8 cellular contexts compared by ENCODE assay signal in genomic region chr6:157989541-157990289, GRCh38. TPM values are rescaled to one million over a fixed set of nuclear protein-coding genes. Genes with fewer than 3 reads are reported as not detected.
DNase-seq lines count a peak whose midpoint lies in the region; ATAC-seq and TF ChIP-seq lines count a peak whose summit lies in the region.

No MANE protein-coding gene starts in this region.

- peaks cover 80% of the 10 kb centered on the region for H3K79me2 ChIP-seq in MM.1S (ENCODE audit: low read length)

- H3F3A ChIP-seq in MM.1S (ENCODE audit: insufficient read depth, low read length) = no peaks in the 10 kb centered on the region

- H3K27me3 Mint-ChIP-seq in natural killer cell (ENCODE audit: low read depth in 2 of 2) = no peaks in the 10 kb centered on the region

- H4K20me1 ChIP-seq in MM.1S (ENCODE audit: insufficient read depth, low read length) = no peaks in the 10 kb centered on the region

- peak; percentile 42 for DNase-seq in stimulated activated CD4-positive, alpha-beta T cell treated with anti-CD3 and anti-CD28 coated beads, Interleukin-15, amount 100 ng/mL, for 24 hours
- DNase-seq in stimulated activated CD4-positive, alpha-beta T cell treated with anti-CD3 and anti-CD28 coated beads, Interleukin-2, amount 100 ng/mL, for 48 hours = no peak
- DNase-seq in Peyer's patch (peak in 2 of 3 donors; percentile 81 to 88), natural killer cell (no peak), MM.1S (no peak)

- H3K27ac ChIP-seq in Peyer's patch = peak overlapping the region in 2 of 4 donors; percentile 33 to 53
- H3K27ac ChIP-seq in MM.1S (ENCODE audit: low read length) = no peak overlapping the region

- H3K27me3 ChIP-seq in Peyer's patch (no peaks in the 10 kb centered on the region), endocrine pancreas (ENCODE audit: control insufficient read depth, insufficient read depth, low read length) (no peaks in the 10 kb centered on the region), MM.1S (replicated peaks; ENCODE audit: insufficient read depth, low read length) (no peaks in the 10 kb centered on the region)

- no peak for TF ChIP-seq POLR2A in Peyer's patch (IDR thresholded peaks at IDR 0.05)

- no peaks in the 10 kb centered on the region for H3K36me3 Mint-ChIP-seq in natural killer cell

- H3K27ac Mint-ChIP-seq in natural killer cell = peak overlapping the region; percentile 84 to 85

- H3K4me3 ChIP-seq in Peyer's patch = no peak overlapping the region
- no peak overlapping the region for H3K4me3 ChIP-seq in endocrine pancreas (ENCODE audit: control insufficient read depth, insufficient read depth, low read length)
- H3K4me3 ChIP-seq in MM.1S (ENCODE audit: low read length) = no peak overlapping the region

- peaks cover 51 to 57% of the 10 kb centered on the region in 2 donors for H3K4me1 Mint-ChIP-seq in natural killer cell

- TF ChIP-seq CTCF in Peyer's patch (IDR thresholded peaks at IDR 0.05) = no peak
- TF ChIP-seq CTCF in natural killer cell (IDR thresholded peaks at IDR 0.05) = no peak
- TF ChIP-seq CTCF in MM.1S (IDR thresholded peaks at IDR 0.05; ENCODE audit: low read length) = no peak

- no peak overlapping the region for H3K4me2 ChIP-seq in MM.1S (ENCODE audit: low read depth, low read length)

- H3K9me3 Mint-ChIP-seq in natural killer cell = no peaks in the 10 kb centered on the region

- H2AFZ ChIP-seq in MM.1S (ENCODE audit: low read length) = no peak overlapping the region

- H3K4me3 Mint-ChIP-seq in natural killer cell = peak overlapping the region; percentile 87

- intact Hi-C loops in natural killer cell (cut with micrococcal nuclease) = loop anchor here (2.0 kb wide), 1 partner anchor 15 kb away; no protein-coding TSS in a partner anchor

- no peaks in the 10 kb centered on the region for H3K36me3 ChIP-seq in Peyer's patch
- H3K36me3 ChIP-seq in endocrine pancreas (ENCODE audit: control insufficient read depth, insufficient read depth, low read length) = no peaks in the 10 kb centered on the region
- H3K36me3 ChIP-seq in MM.1S (replicated peaks; ENCODE audit: insufficient read depth, low read length) = no peaks in the 10 kb centered on the region

- ATAC-seq in natural killer cell = no peak
- no peak for ATAC-seq in GM21526 (IDR thresholded peaks at IDR 0.05; ENCODE audit: low FRiP score, unreplicated experiment)
- ATAC-seq in GM21737 (IDR thresholded peaks at IDR 0.05; ENCODE audit: unreplicated experiment) = no peak

- H3K9me3 ChIP-seq in Peyer's patch (no peaks in the 10 kb centered on the region), endocrine pancreas (ENCODE audit: control insufficient read depth, low read length) (no peaks in the 10 kb centered on the region), MM.1S (replicated peaks; ENCODE audit: insufficient read depth, low read length) (no peaks in the 10 kb centered on the region)

- H3K9me2 ChIP-seq in MM.1S (replicated peaks; ENCODE audit: insufficient read depth, low read length) = no peaks in the 10 kb centered on the region

- peaks cover 8 to 31% (median 10%) of the 10 kb centered on the region in 4 donors for H3K4me1 ChIP-seq in Peyer's patch
- no peaks in the 10 kb centered on the region for H3K4me1 ChIP-seq in endocrine pancreas (ENCODE audit: control insufficient read depth, insufficient read depth, low read length)
- no peaks in the 10 kb centered on the region for H3K4me1 ChIP-seq in MM.1S (ENCODE audit: low read length)

- H3K9ac ChIP-seq in endocrine pancreas (ENCODE audit: control insufficient read depth, insufficient read depth, low read length) (peak overlapping the region; percentile 10), MM.1S (ENCODE audit: low read length) (no peak overlapping the region)

RNA-seq across cellular contexts. Expression of gene SYNJ2, which starts 8.1 kb away (rescaled TPM):
- total RNA-seq in Peyer's patch = 10 to 100 TPM; 26.8 to 47.2 (median 34.0) TPM
- 10 to 100 TPM; 24.4 to 47.0 (median 28.0) TPM for total RNA-seq in natural killer cell

Comparison
In these comparisons a context has a peak if more than half of its experiments do, and no peak if none do; other contexts are left out.
1. DNase-seq: peak in stimulated activated CD4-positive, alpha-beta T cell treated with anti-CD3 and anti-CD28 coated beads, Interleukin-15, amount 100 ng/mL, for 24 hours (single experiment) and Peyer's patch (2 of 3); none in stimulated activated CD4-positive, alpha-beta T cell treated with anti-CD3 and anti-CD28 coated beads, Interleukin-2, amount 100 ng/mL, for 48 hours (0 of 2), natural killer cell (single experiment) and MM.1S (single experiment).